8 cellular contexts compared by ENCODE assay signal in genomic region chr7:51366930-51367613, GRCh38. TPM values are rescaled to one million over a fixed set of nuclear protein-coding genes. Genes with fewer than 3 reads are reported as not detected.
A peak's percentile ranks its signal among the peaks of the same experiment; 100 is the strongest.
DNase-seq lines count a peak whose midpoint lies in the region; ATAC-seq and TF ChIP-seq lines count a peak whose summit lies in the region.

No MANE protein-coding gene starts in this region.

- H3K27me3 ChIP-seq in tibial nerve = no peaks in the 10 kb centered on the region

- no peak overlapping the region for H3K4me3 ChIP-seq in tibial nerve

- no peak overlapping the region for H3K27ac ChIP-seq in caudate nucleus (ENCODE audit: low read depth, low read length)
- H3K27ac ChIP-seq in tibial nerve = no peak overlapping the region

- POLR2A ChIA-PET in T-cell (lab: Charles Lee) = no interaction called here

- H3K4me1 Mint-ChIP-seq in T-cell = no peaks in the 10 kb centered on the region

- WGBS in tibial nerve, 2 donors = 26 to 31% methylated on average over 4 to 6 of the region's 6 CpGs

- H3K27me3 Mint-ChIP-seq in T-cell = peaks cover 0 to 2% of the 10 kb centered on the region in 2 donors

- H3K36me3 ChIP-seq in tibial nerve = no peaks in the 10 kb centered on the region

- CTCF ChIA-PET in T-cell (lab: Charles Lee) = interaction anchor here in 1 of 2 donors (1.3 kb wide), 1 partner anchor 204 kb away, joined by 3 read pairs; no protein-coding TSS in a partner anchor

- DNase-seq in Ammon's horn (ENCODE audit: low spot score) = peak; percentile 85
- peak; percentile 59 for DNase-seq in GM13976 (ENCODE audit: low spot score)
- peak; percentile 90 for DNase-seq in NCI-H69 (lab: John Stamatoyannopoulos, UW)
- peak in 48 of 61 donors; percentile 6 to 75 (median 38) for DNase-seq in caudate nucleus (lab: John Stamatoyannopoulos, UW)
- DNase-seq in kidney tubule cell (ENCODE audit: low spot score) = peak; percentile 76
- no peak for DNase-seq in tibial nerve (ENCODE audit: low spot score in 2 of 2)
- no peak for DNase-seq in T-cell

- H3K9me3 Mint-ChIP-seq in T-cell = peaks cover 0 to 8% (median 6%) of the 10 kb centered on the region in 3 donors

- H3K4me3 Mint-ChIP-seq in T-cell = no peak overlapping the region

- in situ Hi-C loops in GM13976 (cut with MboI; ENCODE audit: low sequenced_read_pairs, unreplicated experiment) = no loop called here

- TF ChIP-seq POLR2A in tibial nerve (IDR thresholded peaks at IDR 0.05) = no peak

- no peak overlapping the region for H3K27ac Mint-ChIP-seq in T-cell

- peak; percentile 68 for ATAC-seq in HG03439 (IDR thresholded peaks at IDR 0.05; ENCODE audit: unreplicated experiment)
- no peak for ATAC-seq in T-cell (replicated peaks in 1 of 4)

- TF ChIP-seq EP300 in tibial nerve (IDR thresholded peaks at IDR 0.05) = no peak

- TF ChIP-seq CTCF in GM13976 (IDR thresholded peaks at IDR 0.05; ENCODE audit: borderline replicate concordance, control extremely low read depth, extremely low read depth, insufficient read depth, missing control alignments) (peak; percentile 41), tibial nerve (IDR thresholded peaks at IDR 0.05) (peak; percentile 48 to 80 (median 72))

- no peaks in the 10 kb centered on the region for H3K4me1 ChIP-seq in tibial nerve

- no peaks in the 10 kb centered on the region for H3K9me3 ChIP-seq in tibial nerve

- H3K36me3 Mint-ChIP-seq in T-cell = no peaks in the 10 kb centered on the region

RNA-seq across cellular contexts. Expression of gene COBL, which starts 50.5 kb away (rescaled TPM):
- total RNA-seq in tibial nerve (10 to 100 TPM in 1 of 4 donors, 1 to 10 TPM in 3; 6.3 to 18.1 (median 8.1) TPM), T-cell (under 1 TPM in 4 of 5 donors, not detected in 1; 0.07 to 0.26 (median 0.17) TPM)

Comparison
In these comparisons a context has a peak if more than half of its experiments do, and no peak if none do; other contexts are left out.
1. DNase-seq: peak in Ammon's horn (single experiment), GM13976 (single experiment), NCI-H69 (single experiment), caudate nucleus (48 of 61) and kidney tubule cell (single experiment); none in tibial nerve (0 of 2) and T-cell (0 of 34).
2. RNA of gene COBL, which starts 50.5 kb away (total RNA-seq): 6.3 to 18.1 TPM in tibial nerve; 0.07 to 0.26 TPM in T-cell; every median in the first group is over 4 times any median in the second.